In genomic region chr16:10918294-10919002, GRCh38 we compare ENCODE assay signal across 1 cellular context.
TF ChIP-seq lines count a peak whose summit lies in the region.

No MANE protein-coding gene starts in this region.

TF ChIP-seq in HEK293, 187 proteins besides CTCF, POLR2A, EP300 and RAD21 (continued from another document):
- TF ChIP-seq TSHZ1 (tag by site-specific recombination; IDR thresholded peaks at IDR 0.05; ENCODE audit: borderline replicate concordance) (no peak), KLF17 (tag by site-specific recombination; IDR thresholded peaks at IDR 0.05) (no peak), FEZF1 (tag by site-specific recombination; IDR thresholded peaks at IDR 0.05) (no peak), IKZF3 (tag by site-specific recombination; IDR thresholded peaks at IDR 0.05) (peak; percentile 43; the same call in 1 of the 2 replicates), ZSCAN30 (tag by site-specific recombination; IDR thresholded peaks at IDR 0.05) (peak; percentile 46; the same call in 1 of the 2 replicates)
